ENCODE assay signal across 28 cellular contexts in the genomic region with DNA sequence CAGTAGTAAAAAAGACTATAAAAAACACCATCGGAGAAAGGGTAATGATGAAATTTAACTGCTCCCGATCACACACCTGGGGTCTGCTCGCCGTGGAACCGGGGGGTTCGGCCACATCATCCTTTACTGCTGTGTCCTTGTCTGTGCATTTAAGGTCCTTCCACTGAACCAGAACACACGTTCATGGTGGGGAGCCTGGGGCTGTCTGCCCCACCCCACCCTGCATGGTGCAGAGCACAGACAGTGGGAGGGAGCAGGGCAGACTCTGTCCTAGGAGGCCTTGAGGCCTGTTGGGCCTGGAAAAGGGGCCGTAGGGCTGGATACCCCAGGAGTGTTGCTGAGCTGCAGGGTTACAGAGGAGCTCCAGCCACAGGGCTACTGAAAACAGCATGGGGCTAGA.
"Had no signal": no experiment of that assay in that cellular context is flagged by ENCODE, and none has a peak within 500 bp of the region (broad histone marks: within the 10 kb centered on the region; RNA-seq: fewer than 3 reads in every experiment).

No MANE protein-coding gene starts in this region.

- H3K9me3 Mint-ChIP-seq: dendritic cell treated with granulocyte-macrophage colony-stimulating factor and Interleukin-4, amounts not matched to agents 40 ng/mL and 50 ng/mL, for 4 days; naive thymus-derived CD4-positive, alpha-beta T cell; nephron; stimulated activated effector memory CD8-positive, alpha-beta T cell treated with anti-CD3 and anti-CD28 coated beads, Interleukin-12 subunit alpha, Interleukin-12 subunit beta, amount 100 ng/mL, for 72 hours had no signal

- H3K27ac Mint-ChIP-seq: dendritic cell treated with granulocyte-macrophage colony-stimulating factor and Interleukin-4, amounts not matched to agents 40 ng/mL and 50 ng/mL, for 4 days; naive thymus-derived CD4-positive, alpha-beta T cell; stimulated activated effector memory CD8-positive, alpha-beta T cell treated with anti-CD3 and anti-CD28 coated beads, Interleukin-12 subunit alpha, Interleukin-12 subunit beta, amount 100 ng/mL, for 72 hours had no signal

- H3K36me3 Mint-ChIP-seq: naive thymus-derived CD4-positive, alpha-beta T cell; stimulated activated effector memory CD8-positive, alpha-beta T cell treated with anti-CD3 and anti-CD28 coated beads, Interleukin-12 subunit alpha, Interleukin-12 subunit beta, amount 100 ng/mL, for 72 hours had no signal

- H3K4me1 Mint-ChIP-seq: stimulated activated effector memory CD8-positive, alpha-beta T cell treated with anti-CD3 and anti-CD28 coated beads, Interleukin-12 subunit alpha, Interleukin-12 subunit beta, amount 100 ng/mL, for 72 hours had no signal

- H3K27ac ChIP-seq: esophagus muscularis mucosa, foreskin keratinocyte, gastroesophageal sphincter, heart right ventricle, left lung, ovary, psoas muscle, sigmoid colon, stomach, thyroid gland, vagina had no signal

- H3K36me3 ChIP-seq: esophagus muscularis mucosa, gastroesophageal sphincter, heart right ventricle, left lung, ovary, sigmoid colon, stomach, thyroid gland, vagina had no signal

- H3K9me3 ChIP-seq: esophagus muscularis mucosa, gastroesophageal sphincter, heart right ventricle, left lung, ovary, psoas muscle, sigmoid colon, stomach, thyroid gland, vagina had no signal

- H3K4me3 ChIP-seq: esophagus muscularis mucosa, gastroesophageal sphincter, heart right ventricle, left lung, ovary, psoas muscle, sigmoid colon, stomach, thyroid gland, vagina had no signal

- H3K4me3 Mint-ChIP-seq: dendritic cell treated with granulocyte-macrophage colony-stimulating factor and Interleukin-4, amounts not matched to agents 40 ng/mL and 50 ng/mL, for 4 days; naive thymus-derived CD4-positive, alpha-beta T cell; nephron; stimulated activated effector memory CD8-positive, alpha-beta T cell treated with anti-CD3 and anti-CD28 coated beads, Interleukin-12 subunit alpha, Interleukin-12 subunit beta, amount 100 ng/mL, for 72 hours had no signal

- ATAC-seq: foreskin keratinocyte; gastroesophageal sphincter; heart right ventricle; left cardiac atrium; left lung; naive thymus-derived CD4-positive, alpha-beta T cell; psoas muscle; right cardiac atrium; stimulated activated effector memory CD8-positive, alpha-beta T cell treated with anti-CD3 and anti-CD28 coated beads, Interleukin-12 subunit alpha, Interleukin-12 subunit beta, amount 100 ng/mL, for 72 hours had no signal

- H3K27me3 ChIP-seq: foreskin keratinocyte, ovary, thyroid gland, vagina had no signal

- H3K4me1 ChIP-seq: esophagus muscularis mucosa, gastroesophageal sphincter, heart right ventricle, left lung, psoas muscle, sigmoid colon, stomach, thyroid gland, vagina had no signal

- FAIRE-seq: endothelial cell of umbilical vein, islet of Langerhans had no signal

- DNase-seq: effector CD8-positive, alpha-beta T cell; foreskin keratinocyte; heart right ventricle; hippocampal formation; left cardiac atrium; left lung; mesenchymal stem cell; midbrain; naive thymus-derived CD4-positive, alpha-beta T cell; occipital lobe; ovary; psoas muscle; right cardiac atrium; sigmoid colon; stimulated activated CD4-positive, alpha-beta T cell treated with anti-CD3 and anti-CD28 coated beads, Interleukin-2, amount 100 ng/mL, for 24 hours; stimulated activated CD4-positive, alpha-beta T cell treated with anti-CD3 and anti-CD28 coated beads, Interleukin-4, amount 100 ng/mL, for 24 hours; stimulated activated naive CD4-positive, alpha-beta T cell treated with Interleukin-2 at 50 U/mL for 16 hours; stomach; thyroid gland; trophoblast cell had no signal
